ENCODE assay signal across 1 cellular context in genomic region chr2:26745609-26746327, GRCh38.
TF ChIP-seq lines count a peak whose summit lies in the region.

No MANE protein-coding gene starts in this region.

TF ChIP-seq in GM23338, 12 proteins besides CTCF, POLR2A, EP300 and RAD21 (continued from another document):
- no peak for TF ChIP-seq ZNF462 (CRISPR knock-in tag; IDR thresholded peaks at IDR 0.05)
- TF ChIP-seq NANOG (IDR thresholded peaks at IDR 0.05; ENCODE audit: borderline replicate concordance), result no peak
- no peak for TF ChIP-seq EZH2phosphoT487 (IDR thresholded peaks at IDR 0.05; ENCODE audit: unreplicated experiment)
- no peak for TF ChIP-seq CREB1 (CRISPR knock-in tag; IDR thresholded peaks at IDR 0.05; ENCODE audit: low read depth)
- no peak for TF ChIP-seq REST (IDR thresholded peaks at IDR 0.05; ENCODE audit: unreplicated experiment)
- TF ChIP-seq POLR2AphosphoS5 (IDR thresholded peaks at IDR 0.05; ENCODE audit: low read depth), result no peak
- TF ChIP-seq ZNF114 (CRISPR knock-in tag; IDR thresholded peaks at IDR 0.05), result no peak
- TF ChIP-seq ZNF331 (CRISPR knock-in tag; IDR thresholded peaks at IDR 0.05; ENCODE audit: low read depth), result no peak
